In the genomic region with DNA sequence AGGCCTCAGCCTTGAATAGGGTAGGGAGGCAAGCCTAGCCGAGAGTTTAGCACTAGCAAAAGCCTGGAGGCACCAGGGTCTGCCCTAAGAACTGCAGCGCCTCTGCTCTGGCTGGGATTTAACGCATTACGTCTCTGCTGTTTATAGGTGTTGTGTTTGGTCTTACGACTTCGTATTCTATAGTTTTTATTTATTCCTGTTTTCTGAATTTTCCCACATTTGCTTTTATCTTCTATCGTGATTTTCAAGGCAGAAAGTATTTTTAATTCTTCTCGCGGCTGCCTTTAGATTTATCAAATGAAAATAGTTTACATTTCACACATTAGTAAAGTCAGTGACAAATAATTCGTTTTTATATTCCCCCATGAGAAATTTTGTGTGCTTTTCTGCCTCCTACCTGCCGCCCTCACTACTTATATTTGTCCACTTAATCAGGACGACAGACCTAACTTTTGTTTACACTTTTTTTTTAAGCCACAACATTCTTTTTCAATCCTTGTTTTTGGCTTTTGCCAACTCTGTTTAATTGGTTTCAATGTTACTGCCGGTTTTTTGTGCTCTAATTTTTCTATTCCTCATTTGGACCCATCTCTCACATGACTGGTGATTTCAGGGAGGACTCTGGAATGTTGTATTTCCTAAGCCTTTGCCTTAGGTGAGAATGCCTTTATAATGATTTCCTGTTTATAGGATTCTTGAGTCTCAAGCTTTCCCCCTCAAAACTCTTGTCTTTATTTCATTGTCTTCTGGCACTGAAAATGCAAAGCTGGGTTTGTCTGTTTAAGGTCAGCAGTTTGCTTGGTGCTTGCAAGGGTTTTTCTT, we compare ENCODE assay signal across 8 cellular contexts. TPM values are rescaled to one million over a fixed set of nuclear protein-coding genes. Genes with fewer than 3 reads are reported as not detected.
DNase-seq lines count a peak whose midpoint lies in the region; ATAC-seq and TF ChIP-seq lines count a peak whose summit lies in the region.

No MANE protein-coding gene starts in this region.

- peaks cover 8% of the 10 kb centered on the region for H3K27me3 ChIP-seq in H7 (ENCODE audit: control insufficient read depth, insufficient read depth, low read length)

- TF ChIP-seq CTCF in epithelial cell of proximal tubule (conservative IDR thresholded peaks at IDR 0.05; ENCODE audit: low read depth, low read length), result peak; percentile 17

- H3K4me3 ChIP-seq in H7 (ENCODE audit: insufficient read depth, low read depth, low read length) (peak overlapping the region; percentile 91), epithelial cell of proximal tubule (ENCODE audit: low read depth, low read length) (peak overlapping the region; percentile 99)

- no peak for DNase-seq in H7
- peak; percentile 12 for DNase-seq in RPMI7951 (ENCODE audit: low read depth)
- DNase-seq in epithelial cell of proximal tubule (ENCODE audit: low read depth), result no peak
- peak; percentile 15 for DNase-seq in pons (ENCODE audit: low spot score)
- DNase-seq in effector CD4-positive, alpha-beta T cell, result no peak
- no peak for DNase-seq in GDM1 (lab: John Stamatoyannopoulos, UW)
- no peak for DNase-seq in NCI-H2029 treated with DMSO at 0.1 percent for 48 hours (lab: John Stamatoyannopoulos, UW)

- H3K36me3 ChIP-seq in H7 (replicated peaks; ENCODE audit: control insufficient read depth, insufficient read depth, low read length), result no peaks in the 10 kb centered on the region; the same call in 1 of the 2 replicates

- ATAC-seq in HG03175 (IDR thresholded peaks at IDR 0.05; ENCODE audit: unreplicated experiment), result no peak

RNA-seq across cellular contexts. Expression of a gene that starts 1.3 kb away (rescaled TPM):
- 10.2 and 11.0 TPM in 2 replicates for total RNA-seq in H7 (2014; rRNA removed; shearing (Covaris generic))
- 1.4 and 3.4 TPM in 2 replicates for total RNA-seq in RPMI7951 (2014; rRNA removed; shearing (Covaris generic))
- 3.1 and 15.8 TPM in 2 replicates for total RNA-seq in epithelial cell of proximal tubule

RNA-seq across cellular contexts. Expression of a gene that starts 15.0 kb away (rescaled TPM):
- 20.4 and 22.0 TPM in 2 replicates for total RNA-seq in H7 (2014; rRNA removed; shearing (Covaris generic))
- 22.0 and 24.0 TPM in 2 replicates for total RNA-seq in RPMI7951 (2014; rRNA removed; shearing (Covaris generic))
- total RNA-seq in epithelial cell of proximal tubule, result 15.3 and 21.8 TPM in 2 replicates

RNA-seq across cellular contexts. Expression of a gene that starts 15.0 kb away (rescaled TPM):
- total RNA-seq in H7 (2014; rRNA removed; shearing (Covaris generic)), result 6.4 and 6.9 TPM in 2 replicates
- total RNA-seq in RPMI7951 (2014; rRNA removed; shearing (Covaris generic)), result 6.4 and 6.5 TPM in 2 replicates
- total RNA-seq in epithelial cell of proximal tubule, result 3.6 and 4.3 TPM in 2 replicates

RNA-seq across cellular contexts. Expression of a gene that starts 29.8 kb away (rescaled TPM):
- total RNA-seq in H7 (2014; rRNA removed; shearing (Covaris generic)), result 38.5 and 46.5 TPM in 2 replicates
- 37.6 and 43.5 TPM in 2 replicates for total RNA-seq in RPMI7951 (2014; rRNA removed; shearing (Covaris generic))
- 63.5 and 80.7 TPM in 2 replicates for total RNA-seq in epithelial cell of proximal tubule

RNA-seq across cellular contexts. Expression of a gene that starts 34.6 kb away (rescaled TPM):
- total RNA-seq in H7 (2014; rRNA removed; shearing (Covaris generic)), result 140 and 147 TPM in 2 replicates
- total RNA-seq in RPMI7951 (2014; rRNA removed; shearing (Covaris generic)), result 112 and 137 TPM in 2 replicates
- 68.3 and 106 TPM in 2 replicates for total RNA-seq in epithelial cell of proximal tubule

Comparison
In these comparisons a context has a peak if more than half of its experiments do, and no peak if none do; other contexts are left out.
1. DNase-seq: peak in RPMI7951 (single experiment) and pons (single experiment); none in H7 (single experiment), epithelial cell of proximal tubule (single experiment), effector CD4-positive, alpha-beta T cell (single experiment), GDM1 (single experiment) and NCI-H2029 treated with DMSO at 0.1 percent for 48 hours (single experiment).